25 cellular contexts compared by ENCODE assay signal in the genomic region with DNA sequence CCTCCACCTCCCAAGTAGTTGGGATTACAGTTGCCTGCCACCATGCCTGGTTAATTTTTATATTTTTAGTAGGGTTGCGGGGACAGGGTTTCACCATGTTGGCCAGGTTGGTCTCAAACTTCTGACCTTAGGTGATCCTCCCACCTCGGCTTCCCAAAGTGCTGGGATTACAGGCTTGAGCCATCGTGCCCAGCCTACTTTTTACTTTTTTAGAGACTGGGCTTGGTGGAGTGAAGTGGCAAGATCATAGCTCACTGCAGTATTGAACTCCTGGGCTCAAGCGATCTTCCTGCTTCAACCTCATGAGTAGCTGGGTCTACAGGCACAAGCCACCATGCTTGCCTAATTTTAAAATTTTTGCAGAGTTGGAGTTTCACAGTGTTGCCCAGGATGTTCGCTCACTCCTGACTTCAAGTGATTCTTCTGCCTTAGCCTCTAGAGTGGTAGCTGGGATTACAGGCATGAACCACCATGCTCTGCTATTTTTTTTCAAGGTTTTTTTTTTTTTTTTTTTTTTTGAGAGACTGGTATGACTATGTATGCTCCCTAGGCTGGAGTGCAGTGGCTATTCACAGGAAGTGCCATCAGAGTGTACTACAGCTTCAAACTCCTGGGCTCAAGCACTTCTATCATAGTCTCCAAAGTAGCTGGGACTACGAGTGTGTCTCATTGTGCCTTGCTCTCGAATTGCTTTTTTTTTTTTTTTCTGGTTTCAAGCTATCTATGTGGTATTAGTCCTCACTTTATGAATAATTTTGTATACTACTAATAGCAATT. TPM values are rescaled to one million over a fixed set of nuclear protein-coding genes. Genes with fewer than 3 reads are reported as not detected.
"Had no signal": no experiment of that assay in that cellular context is flagged by ENCODE, and none has a peak within 500 bp of the region (broad histone marks: within the 10 kb centered on the region; RNA-seq: fewer than 3 reads in every experiment).

No MANE protein-coding gene starts in this region.

- H3K4me3 ChIP-seq: body of pancreas, cardiac muscle cell, heart right ventricle, upper lobe of right lung had no signal

- H3K27ac Mint-ChIP-seq: activated CD4-positive, alpha-beta memory T cell treated with anti-CD3 and anti-CD28 coated beads, Interleukin-2, amount 10 ng/mL, durations not matched to agents 7 days and 5 days; activated naive CD8-positive, alpha-beta T cell treated with anti-CD3 and anti-CD28 coated beads, Interleukin-2, amount 50 U/mL, for 24 hours; activated T-cell treated with anti-CD3 and anti-CD28 coated beads, Interleukin-2, amount 50 U/mL, for 24 hours; activated T-helper 2 cell treated with anti-CD3 and anti-CD28 coated beads, Interferon-gamma antibody, Interleukin-2, Interleukin-4, amounts not matched to agents 10 μg/mL and 5 μg/mL and 100 μg/mL, durations not matched to agents 14 hours and 24 hours and 36 hours; dendritic cell treated with granulocyte-macrophage colony-stimulating factor and Interleukin-4, amounts not matched to agents 40 ng/mL and 50 ng/mL, for 4 days; nephron; T-helper 17 cell had no signal

- H3K9me3 Mint-ChIP-seq: activated CD4-positive, alpha-beta memory T cell treated with anti-CD3 and anti-CD28 coated beads, Interleukin-2, amount 10 ng/mL, durations not matched to agents 7 days and 5 days; activated naive CD8-positive, alpha-beta T cell treated with anti-CD3 and anti-CD28 coated beads, Interleukin-2, amount 50 U/mL, for 24 hours; activated T-cell treated with anti-CD3 and anti-CD28 coated beads, Interleukin-2, amount 50 U/mL, for 24 hours; activated T-helper 2 cell treated with anti-CD3 and anti-CD28 coated beads, Interferon-gamma antibody, Interleukin-2, Interleukin-4, amounts not matched to agents 10 μg/mL and 5 μg/mL and 100 μg/mL, durations not matched to agents 14 hours and 24 hours and 36 hours; dendritic cell treated with granulocyte-macrophage colony-stimulating factor and Interleukin-4, amounts not matched to agents 40 ng/mL and 50 ng/mL, for 4 days; nephron had no signal

- DNase-seq: activated CD4-positive, alpha-beta memory T cell treated with anti-CD3 and anti-CD28 coated beads, Interleukin-2, amount 10 ng/mL, durations not matched to agents 7 days and 5 days; activated CD4-positive, alpha-beta T cell treated with anti-CD3 and anti-CD28 coated beads for 48 hours; activated naive CD4-positive, alpha-beta T cell treated with Interleukin-2 at 50 U/mL for 16 hours; activated naive CD8-positive, alpha-beta T cell treated with anti-CD3 and anti-CD28 coated beads, Interleukin-2, amount 50 U/mL, for 24 hours; activated T-cell treated with anti-CD3 and anti-CD28 coated beads, Interleukin-2, amount 50 U/mL, for 24 hours; anterior cingulate cortex; body of pancreas; effector CD4-positive, alpha-beta T cell; erythroblast; heart right ventricle; islet precursor cell; left cardiac atrium; right cardiac atrium; stimulated activated CD4-positive, alpha-beta T cell treated with anti-CD3 and anti-CD28 coated beads, Interleukin-4, amount 100 ng/mL, for 4 hours; stimulated activated naive CD8-positive, alpha-beta T cell treated with anti-CD3 and anti-CD28 coated beads, Interleukin-15, Interleukin-2, amounts not matched to agents 100 U/mL and 50 U/mL, for 24 hours; T-helper 17 cell; upper lobe of right lung had no signal

- ATAC-seq: activated naive CD8-positive, alpha-beta T cell treated with anti-CD3 and anti-CD28 coated beads, Interleukin-2, amount 50 U/mL, for 24 hours; body of pancreas; heart right ventricle; left cardiac atrium; right cardiac atrium; stimulated activated naive CD8-positive, alpha-beta T cell treated with anti-CD3 and anti-CD28 coated beads, Interleukin-15, Interleukin-2, amounts not matched to agents 100 U/mL and 50 U/mL, for 24 hours; T-helper 17 cell; upper lobe of right lung had no signal

- H3K27me3 ChIP-seq: body of pancreas, cardiac muscle cell, heart right ventricle, neutrophil, upper lobe of right lung had no signal

- H3K4me3 Mint-ChIP-seq: activated CD4-positive, alpha-beta memory T cell treated with anti-CD3 and anti-CD28 coated beads, Interleukin-2, amount 10 ng/mL, durations not matched to agents 7 days and 5 days; activated naive CD8-positive, alpha-beta T cell treated with anti-CD3 and anti-CD28 coated beads, Interleukin-2, amount 50 U/mL, for 24 hours; activated T-cell treated with anti-CD3 and anti-CD28 coated beads, Interleukin-2, amount 50 U/mL, for 24 hours; dendritic cell treated with granulocyte-macrophage colony-stimulating factor and Interleukin-4, amounts not matched to agents 40 ng/mL and 50 ng/mL, for 4 days; nephron; T-helper 17 cell had no signal

- H3K27me3 Mint-ChIP-seq: activated CD4-positive, alpha-beta memory T cell treated with anti-CD3 and anti-CD28 coated beads, Interleukin-2, amount 10 ng/mL, durations not matched to agents 7 days and 5 days; activated naive CD8-positive, alpha-beta T cell treated with anti-CD3 and anti-CD28 coated beads, Interleukin-2, amount 50 U/mL, for 24 hours; activated T-cell treated with anti-CD3 and anti-CD28 coated beads, Interleukin-2, amount 50 U/mL, for 24 hours; dendritic cell treated with granulocyte-macrophage colony-stimulating factor and Interleukin-4, amounts not matched to agents 40 ng/mL and 50 ng/mL, for 4 days; T-helper 17 cell had no signal

- H3K27ac ChIP-seq: body of pancreas, cardiac muscle cell, heart right ventricle, neutrophil, parathyroid adenoma, upper lobe of right lung had no signal

- H3K4me1 ChIP-seq: body of pancreas, heart right ventricle, parathyroid adenoma, upper lobe of right lung had no signal

- H3K9me3 ChIP-seq: body of pancreas, heart right ventricle, neutrophil, upper lobe of right lung had no signal

- H3K79me2 ChIP-seq: parathyroid adenoma had no signal

- H3K9ac ChIP-seq: parathyroid adenoma had no signal

- H3K36me3 ChIP-seq: neutrophil had no signal

- H3K4me1 Mint-ChIP-seq: activated naive CD8-positive, alpha-beta T cell treated with anti-CD3 and anti-CD28 coated beads, Interleukin-2, amount 50 U/mL, for 24 hours; nephron; T-helper 17 cell had no signal

- H2AFZ ChIP-seq: parathyroid adenoma had no signal

RNA-seq across cellular contexts. Expression of a gene that starts 45.8 kb away (rescaled TPM):
- total RNA-seq: activated CD4-positive, alpha-beta memory T cell treated with anti-CD3 and anti-CD28 coated beads, Interleukin-2, amount 10 ng/mL, durations not matched to agents 7 days and 5 days; mononuclear cell; pulmonary artery endothelial cell; T-helper 17 cell had no signal
